In genomic region chr20:10225439-10226080, GRCh38 we compare ENCODE assay signal across 9 cellular contexts.
DNase-seq lines count a peak whose midpoint lies in the region; TF ChIP-seq lines count a peak whose summit lies in the region.
"Had no signal": no experiment of that assay in that cellular context is flagged by ENCODE, and none has a peak within 500 bp of the region (broad histone marks: within the 10 kb centered on the region; RNA-seq: fewer than 3 reads in every experiment).

No MANE protein-coding gene starts in this region.

- H3K9me3 ChIP-seq in SU-DHL-6 (ENCODE audit: insufficient read depth, low read length) = no peaks in the 10 kb centered on the region

- TF ChIP-seq CTCF in GM12865 (IDR thresholded peaks at IDR 0.05; ENCODE audit: insufficient read depth, low read depth, low read length, missing control alignments) (no peak), SU-DHL-6 (IDR thresholded peaks at IDR 0.05; ENCODE audit: insufficient read depth, low read length, poor library complexity, severe bottlenecking) (peak; percentile 13)

- H3K9me2 ChIP-seq in SU-DHL-6 (replicated peaks; ENCODE audit: insufficient read depth, low read length) = no peaks in the 10 kb centered on the region

- no peaks in the 10 kb centered on the region for H4K20me1 ChIP-seq in SU-DHL-6 (ENCODE audit: low read depth, low read length)

- H3K9ac ChIP-seq in SU-DHL-6 (ENCODE audit: low read length) = no peak overlapping the region

- no peak overlapping the region for H3K4me2 ChIP-seq in SU-DHL-6 (ENCODE audit: low read depth, low read length, poor library complexity, severe bottlenecking)

- in situ Hi-C loops in KBM-7 (cut with MboI; ENCODE audit: low pct_unique_long_range_greater_than_20kb, low sequenced_read_pairs) = no loop called here

- H3K36me3 ChIP-seq in SU-DHL-6 (ENCODE audit: low read length) = no peaks in the 10 kb centered on the region

- DNase-seq in GM12865 (ENCODE audit: low read depth) (peak; percentile 20), KBM-7 (peak; percentile 29), kidney tubule cell (ENCODE audit: low spot score) (peak; percentile 10), midbrain (lab: John Stamatoyannopoulos, UW) (no peak), SIG-M5 treated with dmso at 0.1 percent for 504 hours (lab: John Stamatoyannopoulos, UW; ENCODE audit: unreplicated experiment) (no peak), caudate nucleus (lab: John Stamatoyannopoulos, UW) (no peak), NCI-H2107 (lab: John Stamatoyannopoulos, UW) (no peak)
- DNase-seq: NCI-H187 had no signal

- H3K4me3 ChIP-seq in GM12865 (ENCODE audit: low read depth, low read length) = no peak overlapping the region
- H3K4me3 ChIP-seq in SU-DHL-6 (ENCODE audit: insufficient read depth, low read length, poor library complexity, severe bottlenecking) = no peak overlapping the region

- H3K27ac ChIP-seq in SU-DHL-6 (ENCODE audit: low read depth, low read length) (no peak overlapping the region), caudate nucleus (ENCODE audit: low read depth, low read length) (no peak overlapping the region)

- no peaks in the 10 kb centered on the region for H3K27me3 ChIP-seq in SU-DHL-6 (ENCODE audit: low read length)

- H3K79me2 ChIP-seq in SU-DHL-6 (ENCODE audit: insufficient read depth, low read length) = no peaks in the 10 kb centered on the region

- no peaks in the 10 kb centered on the region for H3F3A ChIP-seq in SU-DHL-6 (ENCODE audit: insufficient read depth)

- H2AFZ ChIP-seq in SU-DHL-6 (ENCODE audit: low read depth, low read length, severe bottlenecking) = no peak overlapping the region

Comparison
In these comparisons a context has a peak if more than half of its experiments do, and no peak if none do; other contexts are left out.
1. DNase-seq: peak in GM12865 (single experiment), KBM-7 (single experiment) and kidney tubule cell (single experiment); none in midbrain (single experiment), SIG-M5 treated with dmso at 0.1 percent for 504 hours (single experiment), caudate nucleus (0 of 61) and NCI-H2107 (single experiment).